21 cellular contexts compared by ENCODE assay signal in genomic region chr6:122641818-122642217, GRCh38. TPM values are rescaled to one million over a fixed set of nuclear protein-coding genes. Genes with fewer than 3 reads are reported as not detected.
A peak's percentile ranks its signal among the peaks of the same experiment; 100 is the strongest.
DNase-seq lines count a peak whose midpoint lies in the region; ATAC-seq and TF ChIP-seq lines count a peak whose summit lies in the region.
"Had no signal": no experiment of that assay in that cellular context is flagged by ENCODE, and none has a peak within 500 bp of the region (broad histone marks: within the 10 kb centered on the region; RNA-seq: fewer than 3 reads in every experiment).

No MANE protein-coding gene starts in this region.

- no peaks in the 10 kb centered on the region for H3F3A ChIP-seq in GM23338 (replicated peaks; ENCODE audit: low read depth)

- no peaks in the 10 kb centered on the region for H3K9me2 ChIP-seq in GM23338 (ENCODE audit: insufficient read depth)

- H3K4ac ChIP-seq in mesendoderm (ENCODE audit: low read depth, low read length), result no peak overlapping the region

- no peaks in the 10 kb centered on the region for H3K79me2 ChIP-seq in GM23338 (replicated peaks; ENCODE audit: insufficient read depth)
- no peaks in the 10 kb centered on the region for H3K79me2 ChIP-seq in mesendoderm (ENCODE audit: control insufficient read depth, insufficient read depth, low read length)

- H3K27ac ChIP-seq in GM23338 (ENCODE audit: low read depth) (no peak overlapping the region), endodermal cell (ENCODE audit: low read depth, low read length) (no peak overlapping the region), mesendoderm (ENCODE audit: low read depth, low read length) (no peak overlapping the region), A673 (ENCODE audit: low read depth, low read length, poor library complexity, severe bottlenecking) (no peak overlapping the region)
- H3K27ac ChIP-seq: 22Rv1; BLaER1 treated with 17β-estradiol and CSF1 and Interleukin-3, amounts not matched to agents 10 nM and 100 nM had no signal

- H3K4me3 ChIP-seq in GM23338 (no peak overlapping the region), endodermal cell (ENCODE audit: low read length) (no peak overlapping the region), mesendoderm (ENCODE audit: low read length) (no peak overlapping the region), A673 (ENCODE audit: low read depth, low read length, poor library complexity, severe bottlenecking) (no peak overlapping the region)
- H3K4me3 ChIP-seq: BLaER1 treated with 17β-estradiol and CSF1 and Interleukin-3, amounts not matched to agents 10 nM and 100 nM; HAP-1 had no signal

- no peak overlapping the region for H2AK5ac ChIP-seq in mesendoderm (ENCODE audit: low read length)

- H3K4me3 Mint-ChIP-seq in GM23338 (no peak overlapping the region), endodermal cell (no peak overlapping the region)
- H3K4me3 Mint-ChIP-seq: CD14-positive monocyte; CD4-positive, alpha-beta T cell; CD8-positive, alpha-beta memory T cell; HFFc6 had no signal

- no peaks in the 10 kb centered on the region for H3K27me3 Mint-ChIP-seq in GM23338 (ENCODE audit: insufficient read depth, low read depth, poor library complexity)
- H3K27me3 Mint-ChIP-seq in endodermal cell (ENCODE audit: insufficient read depth), result no peaks in the 10 kb centered on the region
- H3K27me3 Mint-ChIP-seq: CD4-positive, alpha-beta T cell had no signal

- H3K9ac ChIP-seq in endodermal cell (ENCODE audit: extremely low read depth, low read length, poor library complexity, severe bottlenecking), result no peak overlapping the region
- no peak overlapping the region for H3K9ac ChIP-seq in mesendoderm (ENCODE audit: low read length)
- H3K9ac ChIP-seq: BLaER1 treated with 17β-estradiol and CSF1 and Interleukin-3, amounts not matched to agents 10 nM and 100 nM had no signal

- 81 to 90% methylated on average over 3 to 4 of the region's 4 CpGs for WGBS in endodermal cell (ENCODE audit: insufficient coverage in 1 of 2, insufficient read length in 1 of 2), 2 experiments
- no CpG with 5 or more reads among the region's 4 CpGs for WGBS in mesendoderm (ENCODE audit: extremely low coverage, insufficient coverage, low lambda C conversion rate)

- H3K9me3 ChIP-seq in endodermal cell (ENCODE audit: control insufficient read depth, low read length) (no peaks in the 10 kb centered on the region), A673 (ENCODE audit: low read depth, low read length, poor library complexity, severe bottlenecking) (no peaks in the 10 kb centered on the region)
- H3K9me3 ChIP-seq: BE2C; BLaER1 treated with 17β-estradiol and CSF1 and Interleukin-3, amounts not matched to agents 10 nM and 100 nM; HAP-1 had no signal

- H3K4me1 ChIP-seq in GM23338 (ENCODE audit: insufficient read depth) (no peaks in the 10 kb centered on the region), endodermal cell (ENCODE audit: control insufficient read depth, insufficient read depth, low read length) (peaks cover 8% of the 10 kb centered on the region), mesendoderm (ENCODE audit: control insufficient read depth, low read depth, low read length) (no peaks in the 10 kb centered on the region), A673 (ENCODE audit: insufficient read depth, low read length, poor library complexity, severe bottlenecking) (no peaks in the 10 kb centered on the region)
- H3K4me1 ChIP-seq: BE2C; BLaER1 treated with 17β-estradiol and CSF1 and Interleukin-3, amounts not matched to agents 10 nM and 100 nM; HAP-1 had no signal

- no peaks in the 10 kb centered on the region; the same call in 1 of the 2 replicates for H4K20me1 ChIP-seq in GM23338 (replicated peaks; ENCODE audit: insufficient read depth)
- H4K20me1 ChIP-seq: BLaER1 treated with 17β-estradiol and CSF1 and Interleukin-3, amounts not matched to agents 10 nM and 100 nM had no signal

- POLR2A ChIA-PET in A673 (lab: Charles Lee; ENCODE audit: low non-redundant PET), result no interaction called here

- H2BK5ac ChIP-seq in mesendoderm (ENCODE audit: low read length), result no peak overlapping the region

- no peak overlapping the region for H3K4me2 ChIP-seq in GM23338
- no peak overlapping the region for H3K4me2 ChIP-seq in mesendoderm (ENCODE audit: low read length)
- H3K4me2 ChIP-seq: BLaER1 treated with 17β-estradiol and CSF1 and Interleukin-3, amounts not matched to agents 10 nM and 100 nM had no signal

- no peaks in the 10 kb centered on the region for H3K9me3 Mint-ChIP-seq in GM23338
- no peaks in the 10 kb centered on the region for H3K9me3 Mint-ChIP-seq in endodermal cell
- H3K9me3 Mint-ChIP-seq: CD4-positive, alpha-beta T cell; HFFc6 had no signal

- peak overlapping the region; percentile 34 for H3K56ac ChIP-seq in mesendoderm (ENCODE audit: low read length)

- no peak overlapping the region for H3K18ac ChIP-seq in mesendoderm (ENCODE audit: low read length)

- H3K27ac Mint-ChIP-seq in GM23338 (peak overlapping the region; percentile 34; the same call in 1 of the 2 replicates), endodermal cell (peak overlapping the region; percentile 78)
- H3K27ac Mint-ChIP-seq: CD14-positive monocyte; CD4-positive, alpha-beta T cell; CD8-positive, alpha-beta memory T cell; HFFc6 had no signal

- no peak for ATAC-seq in GM23338
- ATAC-seq in HG02840 (IDR thresholded peaks at IDR 0.05; ENCODE audit: low FRiP score, unreplicated experiment), result no peak

- no peaks in the 10 kb centered on the region for H3K4me1 Mint-ChIP-seq in GM23338
- peaks cover 65% of the 10 kb centered on the region for H3K4me1 Mint-ChIP-seq in endodermal cell
- H3K4me1 Mint-ChIP-seq: CD14-positive monocyte; CD8-positive, alpha-beta memory T cell had no signal

- H3K23ac ChIP-seq in mesendoderm (ENCODE audit: low read length), result no peak overlapping the region

- intact Hi-C loops in A673 (cut with micrococcal nuclease; ENCODE audit: unreplicated experiment), result no loop called here

- H3K79me1 ChIP-seq in mesendoderm (ENCODE audit: low read length), result no peaks in the 10 kb centered on the region

- no peak for DNase-seq in GM23338 (ENCODE audit: low spot score)
- no peak for DNase-seq in endodermal cell
- DNase-seq in mesendoderm, result no peak
- DNase-seq in NAMALWA (ENCODE audit: low spot score), result no peak
- DNase-seq in A673 (ENCODE audit: low spot score), result no peak
- DNase-seq: ACHN; AML-193; BE2C; CD4-positive, alpha-beta T cell; CD8-positive, alpha-beta memory T cell; DMS 273 treated with DMSO at 0.1 percent for 48 hours; DMS79 treated with DMSO at 0.1 percent for 48 hours; GF-D8; GOT3; HFFc6 had no signal

- H3K36me3 Mint-ChIP-seq in GM23338 (ENCODE audit: low read depth), result 0 out of 3 replicates have a peak, but pooled peaks cover 3% of the 10 kb centered on the region
- peaks cover 15% of the 10 kb centered on the region for H3K36me3 Mint-ChIP-seq in endodermal cell (ENCODE audit: low read depth)
- H3K36me3 Mint-ChIP-seq: CD14-positive monocyte; CD8-positive, alpha-beta memory T cell had no signal

- no peak overlapping the region for H2AFZ ChIP-seq in GM23338

- H4K5ac ChIP-seq in mesendoderm (ENCODE audit: low read length), result no peak overlapping the region

- TF ChIP-seq CTCF in GM23338 (conservative IDR thresholded peaks at IDR 0.05; ENCODE audit: low read depth in 2 of 2) (no peak), endodermal cell (conservative IDR thresholded peaks at IDR 0.05) (no peak), A673 (conservative IDR thresholded peaks at IDR 0.05; ENCODE audit: low read depth, low read length) (no peak)

- no peak overlapping the region for H4K8ac ChIP-seq in mesendoderm (ENCODE audit: low read depth, low read length)

- CTCF ChIA-PET in A673 (lab: Charles Lee), result no interaction called here

- BruUV-seq in A673 (replicated peaks; lab: Mats Ljungman, UMichigan), result no TSS peak

- H3K36me3 ChIP-seq in GM23338 (ENCODE audit: insufficient read depth), result peaks cover 7% of the 10 kb centered on the region
- no peaks in the 10 kb centered on the region for H3K36me3 ChIP-seq in endodermal cell (ENCODE audit: control insufficient read depth, insufficient read depth, low read length)
- H3K36me3 ChIP-seq in mesendoderm (ENCODE audit: control insufficient read depth, insufficient read depth, low read length), result no peaks in the 10 kb centered on the region
- H3K36me3 ChIP-seq in A673 (ENCODE audit: insufficient read depth, low read length, poor library complexity, severe bottlenecking), result no peaks in the 10 kb centered on the region
- H3K36me3 ChIP-seq: BE2C; BLaER1 treated with 17β-estradiol and CSF1 and Interleukin-3, amounts not matched to agents 10 nM and 100 nM; HAP-1 had no signal

- no peaks in the 10 kb centered on the region for H3K27me3 ChIP-seq in GM23338 (ENCODE audit: insufficient read depth)
- H3K27me3 ChIP-seq in endodermal cell (ENCODE audit: control insufficient read depth, insufficient read depth, low read length, poor library complexity, severe bottlenecking), result no peaks in the 10 kb centered on the region
- H3K27me3 ChIP-seq in mesendoderm (ENCODE audit: insufficient read depth, low read length, poor library complexity), result no peaks in the 10 kb centered on the region
- H3K27me3 ChIP-seq in A673 (replicated peaks; ENCODE audit: insufficient read depth, low read depth, low read length, poor library complexity), result no peaks in the 10 kb centered on the region
- H3K27me3 ChIP-seq: BE2C; BLaER1 treated with 17β-estradiol and CSF1 and Interleukin-3, amounts not matched to agents 10 nM and 100 nM had no signal

- no peak overlapping the region for H2BK120ac ChIP-seq in mesendoderm (ENCODE audit: low read depth, low read length)

- H2BK15ac ChIP-seq in mesendoderm (replicated peaks; ENCODE audit: low read depth), result no peak overlapping the region

TF ChIP-seq in GM23338, 12 proteins besides CTCF, POLR2A, EP300 and RAD21 (continues in another document):
- no peak for TF ChIP-seq CREB1 (CRISPR knock-in tag; IDR thresholded peaks at IDR 0.05; ENCODE audit: low read depth)

RNA-seq across cellular contexts. Expression of gene PKIB, which starts 31.6 kb away (rescaled TPM):
- total RNA-seq in GM23338 (2014; rRNA removed; shearing (Covaris generic)), result 170 TPM in 2 replicates
- polyA plus RNA-seq in GM23338 (2016; fragmentation: Nextera tagmentation; extraction: Ambion mirVana), result 125 and 128 TPM in 2 replicates
- 10 to 100 TPM; 46.0 to 56.1 TPM for total RNA-seq in endodermal cell
- polyA plus RNA-seq in endodermal cell (2013, experiment 1 of 2), result 42.6 TPM
- 43.7 TPM for polyA plus RNA-seq in endodermal cell (2013, experiment 2 of 2)
- polyA plus RNA-seq in mesendoderm (2013, experiment 1 of 2), result 27.4 TPM
- polyA plus RNA-seq in mesendoderm (2013, experiment 2 of 2), result 27.7 TPM
- total RNA-seq in A673 (2021), result 10.4 and 11.5 TPM in 2 replicates
- total RNA-seq: G401 had no signal
